Comparison of ENCODE assay signal across 9 cellular contexts in genomic region chr11:73147771-73148681, GRCh38. TPM values are rescaled to one million over a fixed set of nuclear protein-coding genes. Genes with fewer than 3 reads are reported as not detected.
A peak's percentile ranks its signal among the peaks of the same experiment; 100 is the strongest.
DNase-seq lines count a peak whose midpoint lies in the region; ATAC-seq and TF ChIP-seq lines count a peak whose summit lies in the region.
"Had no signal": no experiment of that assay in that cellular context is flagged by ENCODE, and none has a peak within 500 bp of the region (broad histone marks: within the 10 kb centered on the region; RNA-seq: fewer than 3 reads in every experiment).

No MANE protein-coding gene starts in this region.

- peak; percentile 31 for ATAC-seq in activated naive CD8-positive, alpha-beta T cell treated with anti-CD3 and anti-CD28 coated beads, Interleukin-2, amount 50 U/mL, for 24 hours
- ATAC-seq in left lobe of liver (peak; percentile 81), HG02981 (IDR thresholded peaks at IDR 0.05; ENCODE audit: unreplicated experiment) (no peak)

- no peak overlapping the region for H3K4me3 Mint-ChIP-seq in activated CD4-positive, alpha-beta memory T cell treated with anti-CD3 and anti-CD28 coated beads for 36 hours
- no peak overlapping the region for H3K4me3 Mint-ChIP-seq in activated CD4-positive, alpha-beta memory T cell treated with anti-CD3 and anti-CD28 coated beads, Interleukin-2, amount 10 ng/mL, durations not matched to agents 7 days and 5 days
- H3K4me3 Mint-ChIP-seq in activated naive CD8-positive, alpha-beta T cell treated with anti-CD3 and anti-CD28 coated beads, Interleukin-2, amount 50 U/mL, for 24 hours = no peak overlapping the region

- H3K9me3 ChIP-seq in tibial artery = no peaks in the 10 kb centered on the region

- TF ChIP-seq CTCF in tibial artery (IDR thresholded peaks at IDR 0.05) = no peak

- H3K36me3 Mint-ChIP-seq in activated CD4-positive, alpha-beta memory T cell treated with anti-CD3 and anti-CD28 coated beads for 36 hours = no peaks in the 10 kb centered on the region
- H3K36me3 Mint-ChIP-seq in activated CD4-positive, alpha-beta memory T cell treated with anti-CD3 and anti-CD28 coated beads, Interleukin-2, amount 10 ng/mL, durations not matched to agents 7 days and 5 days (ENCODE audit: low read depth) = peaks cover under 1% of the 10 kb centered on the region
- no peaks in the 10 kb centered on the region for H3K36me3 Mint-ChIP-seq in activated naive CD8-positive, alpha-beta T cell treated with anti-CD3 and anti-CD28 coated beads, Interleukin-2, amount 50 U/mL, for 24 hours (ENCODE audit: low read depth)

- no peak overlapping the region for H3K27ac Mint-ChIP-seq in activated CD4-positive, alpha-beta memory T cell treated with anti-CD3 and anti-CD28 coated beads for 36 hours
- H3K27ac Mint-ChIP-seq in activated CD4-positive, alpha-beta memory T cell treated with anti-CD3 and anti-CD28 coated beads, Interleukin-2, amount 10 ng/mL, durations not matched to agents 7 days and 5 days = no peak overlapping the region
- peak overlapping the region; percentile 63 for H3K27ac Mint-ChIP-seq in activated naive CD8-positive, alpha-beta T cell treated with anti-CD3 and anti-CD28 coated beads, Interleukin-2, amount 50 U/mL, for 24 hours

- no peaks in the 10 kb centered on the region for H3K9me3 Mint-ChIP-seq in activated CD4-positive, alpha-beta memory T cell treated with anti-CD3 and anti-CD28 coated beads for 36 hours
- H3K9me3 Mint-ChIP-seq in activated CD4-positive, alpha-beta memory T cell treated with anti-CD3 and anti-CD28 coated beads, Interleukin-2, amount 10 ng/mL, durations not matched to agents 7 days and 5 days = no peaks in the 10 kb centered on the region
- no peaks in the 10 kb centered on the region for H3K9me3 Mint-ChIP-seq in activated naive CD8-positive, alpha-beta T cell treated with anti-CD3 and anti-CD28 coated beads, Interleukin-2, amount 50 U/mL, for 24 hours

- peak overlapping the region; percentile 80 to 94 for H3K27ac ChIP-seq in tibial artery
- H3K27ac ChIP-seq: epithelial cell of prostate had no signal

- H3K4me1 Mint-ChIP-seq in activated CD4-positive, alpha-beta memory T cell treated with anti-CD3 and anti-CD28 coated beads for 36 hours (ENCODE audit: low read depth) = peaks cover 28% of the 10 kb centered on the region
- H3K4me1 Mint-ChIP-seq in activated CD4-positive, alpha-beta memory T cell treated with anti-CD3 and anti-CD28 coated beads, Interleukin-2, amount 10 ng/mL, durations not matched to agents 7 days and 5 days = peaks cover 52% of the 10 kb centered on the region
- H3K4me1 Mint-ChIP-seq in activated naive CD8-positive, alpha-beta T cell treated with anti-CD3 and anti-CD28 coated beads, Interleukin-2, amount 50 U/mL, for 24 hours = peaks cover 54% of the 10 kb centered on the region

- no peak overlapping the region for H3K4me3 ChIP-seq in tibial artery

- no peaks in the 10 kb centered on the region for H3K27me3 ChIP-seq in tibial artery

- H3K36me3 ChIP-seq in tibial artery = no peaks in the 10 kb centered on the region

- POLR2A ChIA-PET in activated CD4-positive, alpha-beta memory T cell treated with anti-CD3 and anti-CD28 coated beads for 36 hours (lab: Charles Lee) = no interaction called here
- POLR2A ChIA-PET in activated CD4-positive, alpha-beta memory T cell treated with anti-CD3 and anti-CD28 coated beads, Interleukin-2, amount 10 ng/mL, durations not matched to agents 7 days and 5 days (lab: Charles Lee) = interaction anchor here (0.9 kb wide), 1 partner anchor 332 kb away, joined by 3 read pairs; no protein-coding TSS in a partner anchor

- peak; percentile 31 for DNase-seq in activated CD4-positive, alpha-beta memory T cell treated with anti-CD3 and anti-CD28 coated beads for 36 hours
- no peak for DNase-seq in activated CD4-positive, alpha-beta memory T cell treated with anti-CD3 and anti-CD28 coated beads, Interleukin-2, amount 10 ng/mL, durations not matched to agents 7 days and 5 days
- peak; percentile 21 for DNase-seq in activated naive CD8-positive, alpha-beta T cell treated with anti-CD3 and anti-CD28 coated beads, Interleukin-2, amount 50 U/mL, for 24 hours
- DNase-seq in left lobe of liver (ENCODE audit: low spot score) = peak; percentile 87
- peak; percentile 28 to 84 for DNase-seq in tibial artery
- no peak for DNase-seq in stimulated activated CD4-positive, alpha-beta T cell treated with anti-CD3 and anti-CD28 coated beads, Interleukin-2, amount 100 ng/mL, for 48 hours
- DNase-seq in NCI-H1092 treated with DMSO at 0.1 percent for 48 hours (lab: John Stamatoyannopoulos, UW) = no peak

- intact Hi-C loops in activated CD4-positive, alpha-beta memory T cell treated with anti-CD3 and anti-CD28 coated beads for 36 hours (cut with micrococcal nuclease) = loop anchor here (10.0 kb wide), 1 partner anchor 423 kb away; no protein-coding TSS in a partner anchor
- intact Hi-C loops in tibial artery (cut with DNase I; ENCODE audit: low total_unique reads) = no loop called here

- no peaks in the 10 kb centered on the region for H3K27me3 Mint-ChIP-seq in activated CD4-positive, alpha-beta memory T cell treated with anti-CD3 and anti-CD28 coated beads for 36 hours
- H3K27me3 Mint-ChIP-seq in activated CD4-positive, alpha-beta memory T cell treated with anti-CD3 and anti-CD28 coated beads, Interleukin-2, amount 10 ng/mL, durations not matched to agents 7 days and 5 days = no peaks in the 10 kb centered on the region
- no peaks in the 10 kb centered on the region for H3K27me3 Mint-ChIP-seq in activated naive CD8-positive, alpha-beta T cell treated with anti-CD3 and anti-CD28 coated beads, Interleukin-2, amount 50 U/mL, for 24 hours

- CTCF ChIA-PET in activated CD4-positive, alpha-beta memory T cell treated with anti-CD3 and anti-CD28 coated beads for 36 hours (lab: Charles Lee) = interaction anchor here (2.1 kb wide), 1 partner anchor 30 kb away, joined by 8 read pairs; no protein-coding TSS in a partner anchor
- CTCF ChIA-PET in activated CD4-positive, alpha-beta memory T cell treated with anti-CD3 and anti-CD28 coated beads, Interleukin-2, amount 10 ng/mL, durations not matched to agents 7 days and 5 days (lab: Charles Lee) = no interaction called here

- peaks cover 7 to 83% (median 56%) of the 10 kb centered on the region in 4 donors for H3K4me1 ChIP-seq in tibial artery

RNA-seq across cellular contexts. Expression of gene FCHSD2, which starts 5.9 kb away (rescaled TPM):
- total RNA-seq in activated CD4-positive, alpha-beta memory T cell treated with anti-CD3 and anti-CD28 coated beads for 36 hours = 10 to 100 TPM; 21.9 to 24.1 TPM
- total RNA-seq in activated CD4-positive, alpha-beta memory T cell treated with anti-CD3 and anti-CD28 coated beads, Interleukin-2, amount 10 ng/mL, durations not matched to agents 7 days and 5 days = 10 to 100 TPM; 40.8 to 41.7 TPM
- 19.2 TPM for total RNA-seq in left lobe of liver

Comparison
In these comparisons a context has a peak if more than half of its experiments do, and no peak if none do; other contexts are left out.
1. DNase-seq: peak in activated CD4-positive, alpha-beta memory T cell treated with anti-CD3 and anti-CD28 coated beads for 36 hours (single experiment), activated naive CD8-positive, alpha-beta T cell treated with anti-CD3 and anti-CD28 coated beads, Interleukin-2, amount 50 U/mL, for 24 hours (single experiment), left lobe of liver (single experiment) and tibial artery (2 of 2); none in activated CD4-positive, alpha-beta memory T cell treated with anti-CD3 and anti-CD28 coated beads, Interleukin-2, amount 10 ng/mL, durations not matched to agents 7 days and 5 days (single experiment), stimulated activated CD4-positive, alpha-beta T cell treated with anti-CD3 and anti-CD28 coated beads, Interleukin-2, amount 100 ng/mL, for 48 hours (0 of 2) and NCI-H1092 treated with DMSO at 0.1 percent for 48 hours (single experiment).